ENCODE assay signal across 26 cellular contexts in the genomic region with DNA sequence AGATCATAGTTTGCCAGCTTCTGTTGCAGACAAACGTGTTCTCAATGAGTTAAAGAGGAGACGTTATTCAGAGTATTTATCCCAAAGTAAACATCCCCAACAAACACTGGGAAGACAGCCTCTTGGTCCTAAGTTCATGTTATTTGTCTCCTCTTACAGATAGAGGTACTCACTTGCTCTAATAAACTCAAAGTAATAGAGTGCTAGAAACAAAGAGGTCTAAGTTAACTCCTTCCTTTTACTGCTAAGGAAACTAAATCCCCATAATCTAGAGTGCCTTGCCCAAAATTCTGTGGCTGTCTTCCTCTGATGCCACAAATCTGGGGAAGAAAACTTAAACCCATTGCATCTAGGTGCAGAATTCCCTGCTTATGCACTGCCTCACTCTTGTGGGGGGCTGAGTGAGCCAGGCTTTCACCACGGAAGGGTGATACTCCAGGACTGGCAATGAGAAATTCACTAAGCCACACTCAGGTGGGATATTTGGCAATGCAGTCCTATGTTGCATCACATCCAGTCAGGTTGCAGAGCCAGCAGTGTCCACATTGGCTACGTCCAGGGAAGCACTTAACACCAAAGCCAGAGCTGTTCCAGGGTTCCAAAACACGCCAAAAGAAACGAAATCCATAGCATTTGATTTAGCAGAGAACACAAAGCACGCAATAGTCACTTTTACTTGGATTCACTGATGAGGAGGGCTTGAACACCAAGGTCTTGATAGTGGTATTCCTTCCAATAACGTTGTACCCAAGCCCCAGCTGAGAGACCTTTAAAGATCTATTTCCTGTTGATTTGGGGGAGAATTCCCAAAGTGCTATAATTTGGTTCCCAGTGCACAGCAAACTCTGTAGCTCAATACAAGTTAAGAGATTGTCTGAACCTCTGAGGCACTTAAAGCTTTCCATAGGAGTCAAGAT.
A peak's percentile ranks its signal among the peaks of the same experiment; 100 is the strongest.
DNase-seq lines count a peak whose midpoint lies in the region; ATAC-seq, FAIRE-seq and TF ChIP-seq lines count a peak whose summit lies in the region.
"Had no signal": no experiment of that assay in that cellular context is flagged by ENCODE, and none has a peak within 500 bp of the region (broad histone marks: within the 10 kb centered on the region; RNA-seq: fewer than 3 reads in every experiment).

No MANE protein-coding gene starts in this region.

- H3K4me1 ChIP-seq in K562 (replicated peaks in 1 of 2; ENCODE audit: control insufficient read depth in 2 of 2, insufficient read depth in 2 of 2, low read length in 2 of 2) (no peaks in the 10 kb centered on the region), hepatocyte (ENCODE audit: insufficient read depth) (peaks cover 32% of the 10 kb centered on the region), upper lobe of right lung (no peaks in the 10 kb centered on the region), ovary (ENCODE audit: insufficient read depth) (no peaks in the 10 kb centered on the region)
- H3K4me1 ChIP-seq: A549; BLaER1 treated with 17β-estradiol and CSF1 and Interleukin-3, amounts not matched to agents 10 nM and 100 nM had no signal

- CTCF ChIA-PET in K562 (lab: Yijun Ruan, JAX; ENCODE audit: low intra/inter-chr PET ratio) (no interaction called here), GM10248 (lab: Yijun Ruan, JAX) (no interaction called here)

- in situ Hi-C loops in K562 (cut with MboI) = no loop called here

- TF ChIP-seq CTCF in K562 (IDR thresholded peaks at IDR 0.05 in 2 of 3, conservative IDR thresholded peaks at IDR 0.05 in 1 of 3; ENCODE audit: insufficient read depth in 2 of 3, low read depth in 1 of 3, low read length in 3 of 3) (no peak), hepatocyte (IDR thresholded peaks at IDR 0.05; ENCODE audit: poor library complexity) (no peak), upper lobe of right lung (IDR thresholded peaks at IDR 0.05) (no peak), ovary (IDR thresholded peaks at IDR 0.05) (no peak), GM10248 (IDR thresholded peaks at IDR 0.05; ENCODE audit: control extremely low read depth, extremely low read depth, low read depth, missing control alignments) (no peak)

- no peak for FAIRE-seq in K562 (lab: Jason Lieb, UNC)
- FAIRE-seq: A549, GM12891 had no signal

- no peak overlapping the region for H3K27ac ChIP-seq in K562 (ENCODE audit: extremely low read depth, low read depth, low read length)
- peak overlapping the region; percentile 29 for H3K27ac ChIP-seq in hepatocyte
- no peak overlapping the region for H3K27ac ChIP-seq in upper lobe of right lung
- no peak overlapping the region for H3K27ac ChIP-seq in ovary
- H3K27ac ChIP-seq: A549; BLaER1 treated with 17β-estradiol and CSF1 and Interleukin-3, amounts not matched to agents 10 nM and 100 nM; KMS-11 had no signal

- H3K4me2 ChIP-seq in K562 (ENCODE audit: insufficient read depth, low read length) = no peak overlapping the region
- peak overlapping the region; percentile 43 for H3K4me2 ChIP-seq in hepatocyte
- H3K4me2 ChIP-seq: A549; BLaER1 treated with 17β-estradiol and CSF1 and Interleukin-3, amounts not matched to agents 10 nM and 100 nM; KMS-11; SK-N-SH had no signal

- no peaks in the 10 kb centered on the region for H3K9me3 ChIP-seq in K562 (replicated peaks; ENCODE audit: control insufficient read depth, insufficient read depth, low read depth, low read length)
- no peaks in the 10 kb centered on the region for H3K9me3 ChIP-seq in hepatocyte (ENCODE audit: low read depth)
- no peaks in the 10 kb centered on the region for H3K9me3 ChIP-seq in upper lobe of right lung
- H3K9me3 ChIP-seq in ovary = no peaks in the 10 kb centered on the region
- H3K9me3 ChIP-seq: A549; BLaER1 treated with 17β-estradiol and CSF1 and Interleukin-3, amounts not matched to agents 10 nM and 100 nM; SK-N-SH had no signal

- WGBS in K562 (ENCODE audit: insufficient coverage, low coverage, missing lambda C conversion rate) = under 1% methylated on average over 8 of the region's 8 CpGs
- WGBS in hepatocyte (ENCODE audit: low lambda C conversion rate, missing lambda C conversion rate) = 62% methylated on average over 8 of the region's 8 CpGs
- WGBS in ovary, 3 donors = 49 to 59% (median 56%) methylated on average over 8 of the region's 8 CpGs

- H3K9me2 ChIP-seq in hepatocyte (replicated peaks; ENCODE audit: insufficient read depth) = no peaks in the 10 kb centered on the region
- H3K9me2 ChIP-seq: SK-N-SH had no signal

- peaks cover 10 to 59% of the 10 kb centered on the region in 2 experiments; a peak in 3 of 5 replicates for H3K27me3 ChIP-seq in K562 (ENCODE audit: control insufficient read depth in 2 of 2, insufficient read depth in 2 of 2, low read length in 2 of 2)
- no peaks in the 10 kb centered on the region for H3K27me3 ChIP-seq in hepatocyte
- H3K27me3 ChIP-seq in upper lobe of right lung = no peaks in the 10 kb centered on the region
- no peaks in the 10 kb centered on the region for H3K27me3 ChIP-seq in ovary
- H3K27me3 ChIP-seq: BLaER1 treated with 17β-estradiol and CSF1 and Interleukin-3, amounts not matched to agents 10 nM and 100 nM had no signal

- TF ChIP-seq EP300 in K562 (IDR thresholded peaks at IDR 0.05; ENCODE audit: low read length) (no peak), ovary (IDR thresholded peaks at IDR 0.05) (no peak)

- H3K36me3 ChIP-seq in K562 (ENCODE audit: control insufficient read depth, insufficient read depth, low read length) (no peaks in the 10 kb centered on the region), hepatocyte (replicated peaks; ENCODE audit: insufficient read depth, low read depth) (no peaks in the 10 kb centered on the region), upper lobe of right lung (no peaks in the 10 kb centered on the region), ovary (no peaks in the 10 kb centered on the region)
- H3K36me3 ChIP-seq: BLaER1 treated with 17β-estradiol and CSF1 and Interleukin-3, amounts not matched to agents 10 nM and 100 nM had no signal

- H3K4me3 ChIP-seq in K562 (no peak overlapping the region), hepatocyte (no peak overlapping the region), upper lobe of right lung (no peak overlapping the region), ovary (no peak overlapping the region)
- H3K4me3 ChIP-seq: A549; BLaER1 treated with 17β-estradiol and CSF1 and Interleukin-3, amounts not matched to agents 10 nM and 100 nM had no signal

- H3K9ac ChIP-seq in K562 (ENCODE audit: insufficient read depth in 1 of 2, low read depth in 2 of 2, low read length in 2 of 2) = no peak overlapping the region
- H3K9ac ChIP-seq: BLaER1 treated with 17β-estradiol and CSF1 and Interleukin-3, amounts not matched to agents 10 nM and 100 nM; KMS-11; SK-N-SH had no signal

- BruUV-seq in K562 (replicated peaks; lab: Mats Ljungman, UMichigan) = no TSS peak

- H3K9me1 ChIP-seq in K562 (ENCODE audit: control insufficient read depth, insufficient read depth, low read length) = no peaks in the 10 kb centered on the region

- no peaks in the 10 kb centered on the region for H3K79me2 ChIP-seq in K562 (ENCODE audit: control insufficient read depth, insufficient read depth, low read length)
- no peaks in the 10 kb centered on the region for H3K79me2 ChIP-seq in hepatocyte

- intact Hi-C loops in K562 (cut with micrococcal nuclease) (no loop called here), upper lobe of right lung (cut with DNase I) (no loop called here), ovary (cut with DNase I) (no loop called here)

- no peak overlapping the region for H2AFZ ChIP-seq in K562 (ENCODE audit: low read depth, low read length)
- no peak overlapping the region for H2AFZ ChIP-seq in hepatocyte

- peak; percentile 63 for DNase-seq in HuH-7 (ENCODE audit: low spot score)
- no peak for DNase-seq in K562 (ENCODE audit: extremely low read depth in 1 of 4, low spot score in 3 of 4)
- DNase-seq in hepatocyte (ENCODE audit: low spot score) = no peak
- DNase-seq in upper lobe of right lung = no peak
- no peak for DNase-seq in ovary
- DNase-seq in GM10248 (ENCODE audit: extremely low spot score) = no peak
- DNase-seq: AML-193; CD4-positive, alpha-beta T cell; GDM1; NCI-H1048; NCI-H1417; NCI-H1694 treated with DMSO at 0.1 percent for 48 hours; NCI-H2081 treated with DMSO at 0.1 percent for 48 hours; NCI-H2171; NCI-H226; NCI-H524; NCI-H748 treated with DMSO at 0.1 percent for 48 hours; SIG-M5; SK-N-SH; SW 1271 had no signal

- no peak for TF ChIP-seq RAD21 in K562 (CRISPR knock-in tag; conservative IDR thresholded peaks at IDR 0.05 in 1 of 2, IDR thresholded peaks at IDR 0.05 in 1 of 2)

- no peak for ATAC-seq in K562
- peak; percentile 31 for ATAC-seq in upper lobe of right lung
- ATAC-seq in GM18858 (IDR thresholded peaks at IDR 0.05; ENCODE audit: unreplicated experiment) = no peak
- ATAC-seq: A549, HCT116 had no signal

- 0 out of 2 replicates have a peak, but pooled peaks cover 3% of the 10 kb centered on the region for H4K20me1 ChIP-seq in K562 (replicated peaks; ENCODE audit: control insufficient read depth, insufficient read depth, low read length)
- no peaks in the 10 kb centered on the region for H4K20me1 ChIP-seq in hepatocyte (ENCODE audit: insufficient read depth, poor library complexity, severe bottlenecking)
- H4K20me1 ChIP-seq: BLaER1 treated with 17β-estradiol and CSF1 and Interleukin-3, amounts not matched to agents 10 nM and 100 nM had no signal

- TF ChIP-seq POLR2A in K562 (conservative IDR thresholded peaks at IDR 0.05) (no peak), ovary (IDR thresholded peaks at IDR 0.05) (no peak)

- POLR2A ChIA-PET in K562 (lab: Yijun Ruan, JAX) (no interaction called here), GM10248 (lab: Yijun Ruan, JAX) (no interaction called here)

TF ChIP-seq in K562, 482 proteins besides CTCF, POLR2A, EP300 and RAD21:
- TF ChIP-seq MED1 (CRISPR knock-in tag; IDR thresholded peaks at IDR 0.05; ENCODE audit: borderline replicate concordance) = no peak
- 0 out of 2 replicates have a peak, but pooled peaks have one; percentile 13 for TF ChIP-seq CEBPB (tag; IDR thresholded peaks at IDR 0.05)
- no peak for TF ChIP-seq CEBPG (CRISPR knock-in tag; IDR thresholded peaks at IDR 0.05)
- peak in 1 of 2 experiments; percentile 45; a peak in 1 of 4 replicates for TF ChIP-seq CEBPG (tag; conservative IDR thresholded peaks at IDR 0.05 in 1 of 2, IDR thresholded peaks at IDR 0.05 in 1 of 2)
- no peak for TF ChIP-seq CHCHD3 (CRISPR knock-in tag; IDR thresholded peaks at IDR 0.05)
- TF ChIP-seq ZNF408 (CRISPR knock-in tag; IDR thresholded peaks at IDR 0.05; ENCODE audit: low read depth) = no peak
- TF ChIP-seq, protein P1, sequence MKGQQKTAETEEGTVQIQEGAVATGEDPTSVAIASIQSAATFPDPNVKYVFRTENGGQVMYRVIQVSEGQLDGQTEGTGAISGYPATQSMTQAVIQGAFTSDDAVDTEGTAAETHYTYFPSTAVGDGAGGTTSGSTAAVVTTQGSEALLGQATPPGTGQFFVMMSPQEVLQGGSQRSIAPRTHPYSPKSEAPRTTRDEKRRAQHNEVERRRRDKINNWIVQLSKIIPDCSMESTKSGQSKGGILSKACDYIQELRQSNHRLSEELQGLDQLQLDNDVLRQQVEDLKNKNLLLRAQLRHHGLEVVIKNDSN (CRISPR knock-in tag; IDR thresholded peaks at IDR 0.05) = no peak
